Comparison of ENCODE assay signal across 8 cellular contexts in the genomic region with DNA sequence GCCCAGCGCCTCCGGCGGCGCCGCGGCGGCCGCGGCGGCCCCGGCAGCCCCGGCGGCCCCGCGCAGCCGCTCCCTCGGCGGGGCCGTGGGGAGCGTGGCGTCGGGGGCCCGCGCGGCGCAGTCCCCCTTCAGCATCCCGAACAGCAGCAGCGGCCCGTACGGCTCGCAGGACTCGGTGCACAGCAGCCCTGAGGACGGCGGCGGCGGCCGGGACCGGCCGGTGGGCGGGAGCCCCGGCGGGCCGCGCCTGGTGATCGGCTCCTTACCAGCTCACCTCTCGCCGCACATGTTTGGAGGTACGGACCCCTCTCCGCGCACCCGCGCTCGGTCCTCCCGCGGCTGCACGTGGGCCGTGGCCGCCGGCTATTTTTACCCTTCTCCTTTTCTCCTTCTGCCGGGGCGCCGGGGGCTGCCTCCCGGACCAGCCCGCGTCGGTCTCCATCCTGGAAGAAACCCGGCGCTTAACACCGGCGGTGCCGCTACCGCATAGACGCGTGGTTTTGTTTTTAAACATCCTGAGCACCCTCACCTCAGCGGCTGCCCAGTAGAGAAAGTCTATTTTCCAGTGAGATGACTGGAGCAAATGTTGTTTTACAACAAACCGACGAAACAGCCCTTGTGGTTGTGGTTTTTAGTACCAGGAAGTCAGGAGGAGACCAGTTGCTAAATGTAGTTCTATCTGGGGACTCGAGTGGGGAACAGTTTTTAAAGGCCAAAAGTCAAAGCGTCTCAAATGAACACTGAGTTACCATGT. TPM values are rescaled to one million over a fixed set of nuclear protein-coding genes. Genes with fewer than 3 reads are reported as not detected.
A peak's percentile ranks its signal among the peaks of the same experiment; 100 is the strongest.
DNase-seq lines count a peak whose midpoint lies in the region; ATAC-seq and TF ChIP-seq lines count a peak whose summit lies in the region.

No MANE protein-coding gene starts in this region.

- peak overlapping the region; percentile 77 for H3K4me3 ChIP-seq in epithelial cell of esophagus (ENCODE audit: low read length)

- H3K9me3 Mint-ChIP-seq in stimulated activated naive CD8-positive, alpha-beta T cell treated with anti-CD3 and anti-CD28 coated beads, Interleukin-15, Interleukin-2, amounts not matched to agents 100 ng/mL and 50 ng/mL, for 24 hours, result no peaks in the 10 kb centered on the region

- peaks cover 60% of the 10 kb centered on the region for H3K4me1 Mint-ChIP-seq in stimulated activated naive CD8-positive, alpha-beta T cell treated with anti-CD3 and anti-CD28 coated beads, Interleukin-15, Interleukin-2, amounts not matched to agents 100 ng/mL and 50 ng/mL, for 24 hours (ENCODE audit: low read depth)

- ATAC-seq in HG02623 (IDR thresholded peaks at IDR 0.05; ENCODE audit: unreplicated experiment), result peak; percentile 2

- TF ChIP-seq CTCF in epithelial cell of esophagus (IDR thresholded peaks at IDR 0.05; ENCODE audit: insufficient read depth, low read depth, low read length, missing control alignments), result no peak

- DNase-seq in NCI-H1417 (lab: John Stamatoyannopoulos, UW), result peak; percentile 8 to 81 (median 72)
- no peak for DNase-seq in NCI-H1417 treated with DMSO at 0.1 percent for 48 hours (lab: John Stamatoyannopoulos, UW)
- DNase-seq in NCI-H226, result peak; percentile 65
- DNase-seq in activated CD8-positive, alpha-beta memory T cell treated with anti-CD3 and anti-CD28 coated beads for 48 hours (ENCODE audit: low read depth in 2 of 3, low spot score in 2 of 3), result peak; percentile 18 to 38 (median 29)
- peak; percentile 47 for DNase-seq in epithelial cell of esophagus (ENCODE audit: low read depth)
- peak; percentile 90 for DNase-seq in myocyte (ENCODE audit: low read depth)

- peaks cover 9% of the 10 kb centered on the region for H3K36me3 Mint-ChIP-seq in stimulated activated naive CD8-positive, alpha-beta T cell treated with anti-CD3 and anti-CD28 coated beads, Interleukin-15, Interleukin-2, amounts not matched to agents 100 ng/mL and 50 ng/mL, for 24 hours (ENCODE audit: low read depth)

- H3K27me3 Mint-ChIP-seq in stimulated activated naive CD8-positive, alpha-beta T cell treated with anti-CD3 and anti-CD28 coated beads, Interleukin-15, Interleukin-2, amounts not matched to agents 100 ng/mL and 50 ng/mL, for 24 hours, result no peaks in the 10 kb centered on the region

- H3K4me3 Mint-ChIP-seq in stimulated activated naive CD8-positive, alpha-beta T cell treated with anti-CD3 and anti-CD28 coated beads, Interleukin-15, Interleukin-2, amounts not matched to agents 100 ng/mL and 50 ng/mL, for 24 hours, result peak overlapping the region; percentile 96

- H3K27ac Mint-ChIP-seq in stimulated activated naive CD8-positive, alpha-beta T cell treated with anti-CD3 and anti-CD28 coated beads, Interleukin-15, Interleukin-2, amounts not matched to agents 100 ng/mL and 50 ng/mL, for 24 hours, result peak overlapping the region; percentile 99

RNA-seq across cellular contexts. Expression of a gene that starts 1.3 kb away (rescaled TPM):
- 19.4 and 22.9 TPM in 2 replicates for total RNA-seq in myocyte
- 4.1 TPM for polyA plus RNA-seq in myocyte (2012)
